Comparison of ENCODE assay signal across 9 cellular contexts in the genomic region with DNA sequence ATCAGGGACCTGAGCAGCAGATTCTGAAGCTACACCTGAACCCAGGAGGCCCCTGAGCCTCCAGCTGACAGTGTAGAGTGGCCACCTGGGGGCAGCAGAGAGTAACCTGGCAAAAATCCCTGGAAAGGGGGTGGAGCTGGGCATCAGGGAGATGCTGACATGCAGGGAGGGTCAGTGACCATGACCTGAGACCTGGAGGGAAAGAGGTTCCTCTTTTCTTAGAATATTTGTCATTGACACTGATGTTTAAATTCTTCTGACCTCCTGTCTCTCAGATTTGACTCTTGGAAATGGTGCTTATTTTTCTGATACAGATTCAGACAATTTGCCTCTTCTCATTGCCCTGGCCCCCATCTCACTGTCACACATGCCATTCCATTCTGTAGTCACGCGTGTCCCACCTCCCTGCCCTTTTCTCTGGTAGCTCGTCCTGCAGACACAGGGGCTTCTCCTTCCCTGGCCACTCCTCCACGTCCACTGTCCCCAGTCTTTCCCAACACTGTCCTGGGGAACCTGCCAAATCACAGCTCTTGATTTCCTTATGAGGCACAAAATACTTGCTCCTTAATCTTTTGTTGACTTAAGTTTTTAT.
DNase-seq lines count a peak whose midpoint lies in the region; ATAC-seq, FAIRE-seq and TF ChIP-seq lines count a peak whose summit lies in the region.
"Had no signal": no experiment of that assay in that cellular context is flagged by ENCODE, and none has a peak within 500 bp of the region (broad histone marks: within the 10 kb centered on the region; RNA-seq: fewer than 3 reads in every experiment).

No MANE protein-coding gene starts in this region.

- no peak for FAIRE-seq in keratinocyte (lab: Jason Lieb, UNC)

- WGBS in SK-N-SH (ENCODE audit: low lambda C conversion rate) = 30% methylated on average over 4 of the region's 4 CpGs

- intact Hi-C loops in CD14-positive monocyte (cut with micrococcal nuclease) = no loop called here

- no peak overlapping the region for H2AFZ ChIP-seq in GM23338
- no peak overlapping the region for H2AFZ ChIP-seq in SK-N-SH (ENCODE audit: low read depth)
- H2AFZ ChIP-seq in keratinocyte (ENCODE audit: control insufficient read depth, low read length) = no peak overlapping the region

- H4K20me1 ChIP-seq in GM23338 (replicated peaks; ENCODE audit: insufficient read depth) (peaks cover 4% of the 10 kb centered on the region; the same call in 1 of the 2 replicates), SK-N-SH (ENCODE audit: insufficient read depth) (no peaks in the 10 kb centered on the region), keratinocyte (ENCODE audit: control insufficient read depth, extremely low read depth, insufficient read depth, low read length) (no peaks in the 10 kb centered on the region)

- H3K9ac ChIP-seq in SK-N-SH (no peak overlapping the region), keratinocyte (ENCODE audit: control insufficient read depth, extremely low read depth, insufficient read depth, low read length) (no peak overlapping the region)

- peaks cover 94% of the 10 kb centered on the region for H3K27me3 ChIP-seq in GM23338 (ENCODE audit: insufficient read depth)
- no peaks in the 10 kb centered on the region; the same call in 1 of the 2 replicates for H3K27me3 ChIP-seq in SK-N-SH (ENCODE audit: insufficient read depth)
- no peaks in the 10 kb centered on the region for H3K27me3 ChIP-seq in keratinocyte (ENCODE audit: control insufficient read depth, extremely low read depth, insufficient read depth, low read length)
- H3K27me3 ChIP-seq: neutrophil had no signal

- no peaks in the 10 kb centered on the region for H3K9me2 ChIP-seq in GM23338 (ENCODE audit: insufficient read depth)
- no peaks in the 10 kb centered on the region for H3K9me2 ChIP-seq in SK-N-SH

- H3K27me3 Mint-ChIP-seq in CD14-positive monocyte (ENCODE audit: low read depth in 3 of 3) (peaks cover 9 to 14% (median 10%) of the 10 kb centered on the region in 3 donors), GM23338 (ENCODE audit: insufficient read depth, low read depth, poor library complexity) (peaks cover 57% of the 10 kb centered on the region)

- H3K4me3 Mint-ChIP-seq in CD14-positive monocyte = no peak overlapping the region
- H3K4me3 Mint-ChIP-seq in GM23338 = no peak overlapping the region

- H3K27ac ChIP-seq in GM23338 (ENCODE audit: low read depth) (no peak overlapping the region), SK-N-SH (ENCODE audit: low read depth in 2 of 2, low read length in 1 of 2) (no peak overlapping the region), keratinocyte (ENCODE audit: control insufficient read depth, insufficient read depth, low read length) (no peak overlapping the region)
- H3K27ac ChIP-seq: neutrophil had no signal

- H3K79me2 ChIP-seq in GM23338 (replicated peaks; ENCODE audit: insufficient read depth) = no peaks in the 10 kb centered on the region
- no peaks in the 10 kb centered on the region for H3K79me2 ChIP-seq in SK-N-SH (ENCODE audit: insufficient read depth)
- no peaks in the 10 kb centered on the region for H3K79me2 ChIP-seq in keratinocyte (ENCODE audit: control insufficient read depth, insufficient read depth, low read length)

- H3K4me2 ChIP-seq in GM23338 = no peak overlapping the region
- H3K4me2 ChIP-seq in SK-N-SH = no peak overlapping the region
- no peak overlapping the region for H3K4me2 ChIP-seq in keratinocyte (ENCODE audit: control insufficient read depth, extremely low read depth, insufficient read depth, low read depth, low read length)

- POLR2A ChIA-PET in SK-N-SH (lab: Yijun Ruan, JAX) = no interaction called here

- CTCF ChIA-PET in SK-N-SH (lab: Yijun Ruan, JAX) = interaction anchor here (0.5 to 4.1 kb wide), 37 partner anchors 8 to 535 kb away, joined by 3 to 37 read pairs (median 4); no protein-coding TSS in a partner anchor

- no peaks in the 10 kb centered on the region for H3K9me1 ChIP-seq in keratinocyte (ENCODE audit: control insufficient read depth, extremely low read depth, insufficient read depth, low read length)

- no peak for TF ChIP-seq RAD21 in SK-N-SH (IDR thresholded peaks at IDR 0.05; ENCODE audit: low read length)

- dilution Hi-C loops in keratinocyte (cut with MboI; ENCODE audit: extremely low pct_ligation_motif_present, low sequenced_read_pairs) = no loop called here

- H3F3A ChIP-seq in GM23338 (replicated peaks; ENCODE audit: low read depth) (no peaks in the 10 kb centered on the region), SK-N-SH (replicated peaks; ENCODE audit: insufficient read depth) (no peaks in the 10 kb centered on the region)

- H3K9me3 Mint-ChIP-seq in CD14-positive monocyte = no peaks in the 10 kb centered on the region
- no peaks in the 10 kb centered on the region for H3K9me3 Mint-ChIP-seq in GM23338

- ATAC-seq in GM23338 (peak; percentile 91), GM21825 (IDR thresholded peaks at IDR 0.05; ENCODE audit: unreplicated experiment) (no peak), GM19455 (IDR thresholded peaks at IDR 0.05; ENCODE audit: unreplicated experiment) (no peak)

- H3K4me3 ChIP-seq in GM23338 = no peak overlapping the region
- no peak overlapping the region; a peak in 1 of 4 replicates for H3K4me3 ChIP-seq in SK-N-SH (ENCODE audit: low read depth in 2 of 2, low read length in 1 of 2)
- H3K4me3 ChIP-seq in keratinocyte (ENCODE audit: control insufficient read depth in 2 of 3, extremely low read depth in 1 of 3, insufficient read depth in 2 of 3, low read depth in 1 of 3, low read length in 3 of 3) = no peak overlapping the region

- H3K4me1 Mint-ChIP-seq in CD14-positive monocyte (peaks cover 29% of the 10 kb centered on the region), GM23338 (no peaks in the 10 kb centered on the region)

- peak overlapping the region in 1 of 7 donors; percentile 46 for H3K27ac Mint-ChIP-seq in CD14-positive monocyte
- H3K27ac Mint-ChIP-seq in GM23338 = no peak overlapping the region

- H3K4me1 ChIP-seq in GM23338 (ENCODE audit: insufficient read depth) (no peaks in the 10 kb centered on the region), SK-N-SH (ENCODE audit: control insufficient read depth in 1 of 2, insufficient read depth in 2 of 2, low read depth in 1 of 2, low read length in 1 of 2) (no peaks in the 10 kb centered on the region; a peak in 1 of 4 replicates), keratinocyte (ENCODE audit: control insufficient read depth, extremely low read depth, insufficient read depth, low read length) (no peaks in the 10 kb centered on the region)

- H3K36me3 Mint-ChIP-seq in CD14-positive monocyte = no peaks in the 10 kb centered on the region
- H3K36me3 Mint-ChIP-seq in GM23338 (ENCODE audit: low read depth) = no peaks in the 10 kb centered on the region

- peak; percentile 83 for TF ChIP-seq CTCF in CD14-positive monocyte (IDR thresholded peaks at IDR 0.05)
- peak; percentile 71 to 89 for TF ChIP-seq CTCF in GM23338 (conservative IDR thresholded peaks at IDR 0.05; ENCODE audit: low read depth in 2 of 2)
- peak; percentile 73 for TF ChIP-seq CTCF in SK-N-SH (IDR thresholded peaks at IDR 0.05)
- peak; percentile 68 to 89 (median 82) for TF ChIP-seq CTCF in keratinocyte (optimal IDR thresholded peaks at IDR 0.05 in 1 of 3, IDR thresholded peaks at IDR 0.05 in 1 of 3, conservative IDR thresholded peaks at IDR 0.05 in 1 of 3; ENCODE audit: extremely low read depth in 1 of 3, insufficient read depth in 2 of 3, low read length in 3 of 3)

- no peak for TF ChIP-seq EP300 in SK-N-SH (IDR thresholded peaks at IDR 0.05; ENCODE audit: borderline replicate concordance in 1 of 2, low read depth in 1 of 2, low read length in 1 of 2)

- DNase-seq in CD14-positive monocyte (ENCODE audit: low spot score) = no peak
- DNase-seq in GM23338 (ENCODE audit: low spot score) = peak; percentile 80
- peak; percentile 66 for DNase-seq in SK-N-SH
- DNase-seq in amniotic epithelial cell (ENCODE audit: low read depth) = peak; percentile 19
- DNase-seq in keratinocyte (ENCODE audit: low read depth, low spot score) = no peak
- peak in 2 of 3 donors; percentile 14 to 16 for DNase-seq in stimulated activated CD4-positive, alpha-beta T cell treated with anti-CD3 and anti-CD28 coated beads, TNF-alpha, amount 100 ng/mL, for 48 hours (ENCODE audit: low read depth in 3 of 3)

- H3K9me3 ChIP-seq in SK-N-SH = no peaks in the 10 kb centered on the region
- no peaks in the 10 kb centered on the region for H3K9me3 ChIP-seq in keratinocyte (ENCODE audit: control insufficient read depth, low read depth, low read length)
- H3K9me3 ChIP-seq: neutrophil had no signal

- H3K36me3 ChIP-seq in GM23338 (ENCODE audit: insufficient read depth) (no peaks in the 10 kb centered on the region), SK-N-SH (replicated peaks in 1 of 2; ENCODE audit: control insufficient read depth in 1 of 2, insufficient read depth in 2 of 2, low read length in 1 of 2) (no peaks in the 10 kb centered on the region), keratinocyte (ENCODE audit: control insufficient read depth in 2 of 2, extremely low read depth in 1 of 2, insufficient read depth in 2 of 2, low read length in 2 of 2) (no peaks in the 10 kb centered on the region)
- H3K36me3 ChIP-seq: neutrophil had no signal

TF ChIP-seq in GM23338, 12 proteins besides CTCF, POLR2A, EP300 and RAD21 (continues in another document):
- TF ChIP-seq ZNF114 (CRISPR knock-in tag; IDR thresholded peaks at IDR 0.05) (no peak), CREB1 (CRISPR knock-in tag; IDR thresholded peaks at IDR 0.05; ENCODE audit: low read depth) (no peak), JUNB (IDR thresholded peaks at IDR 0.05; ENCODE audit: unreplicated experiment) (no peak), POLR2AphosphoS5 (IDR thresholded peaks at IDR 0.05; ENCODE audit: low read depth) (no peak)

TF ChIP-seq in SK-N-SH, 30 proteins besides CTCF, POLR2A, EP300 and RAD21:
- TF ChIP-seq TAF1 (IDR thresholded peaks at IDR 0.05; ENCODE audit: borderline replicate concordance, low read depth, low read length) (no peak), SMC3 (IDR thresholded peaks at IDR 0.05; ENCODE audit: low read depth, low read length) (peak; percentile 25; the same call in 1 of the 2 replicates)

Comparison
In these comparisons a context has a peak if more than half of its experiments do, and no peak if none do; other contexts are left out.
1. DNase-seq: peak in GM23338 (single experiment), SK-N-SH (single experiment), amniotic epithelial cell (single experiment) and stimulated activated CD4-positive, alpha-beta T cell treated with anti-CD3 and anti-CD28 coated beads, TNF-alpha, amount 100 ng/mL, for 48 hours (2 of 3); none in CD14-positive monocyte (single experiment) and keratinocyte (single experiment).
2. Peak in every context shown above with its lines, with median percentiles within 50 percentile points of each other: CTCF ChIP-seq.